ENCODE assay signal across 1 cellular context in the genomic region with DNA sequence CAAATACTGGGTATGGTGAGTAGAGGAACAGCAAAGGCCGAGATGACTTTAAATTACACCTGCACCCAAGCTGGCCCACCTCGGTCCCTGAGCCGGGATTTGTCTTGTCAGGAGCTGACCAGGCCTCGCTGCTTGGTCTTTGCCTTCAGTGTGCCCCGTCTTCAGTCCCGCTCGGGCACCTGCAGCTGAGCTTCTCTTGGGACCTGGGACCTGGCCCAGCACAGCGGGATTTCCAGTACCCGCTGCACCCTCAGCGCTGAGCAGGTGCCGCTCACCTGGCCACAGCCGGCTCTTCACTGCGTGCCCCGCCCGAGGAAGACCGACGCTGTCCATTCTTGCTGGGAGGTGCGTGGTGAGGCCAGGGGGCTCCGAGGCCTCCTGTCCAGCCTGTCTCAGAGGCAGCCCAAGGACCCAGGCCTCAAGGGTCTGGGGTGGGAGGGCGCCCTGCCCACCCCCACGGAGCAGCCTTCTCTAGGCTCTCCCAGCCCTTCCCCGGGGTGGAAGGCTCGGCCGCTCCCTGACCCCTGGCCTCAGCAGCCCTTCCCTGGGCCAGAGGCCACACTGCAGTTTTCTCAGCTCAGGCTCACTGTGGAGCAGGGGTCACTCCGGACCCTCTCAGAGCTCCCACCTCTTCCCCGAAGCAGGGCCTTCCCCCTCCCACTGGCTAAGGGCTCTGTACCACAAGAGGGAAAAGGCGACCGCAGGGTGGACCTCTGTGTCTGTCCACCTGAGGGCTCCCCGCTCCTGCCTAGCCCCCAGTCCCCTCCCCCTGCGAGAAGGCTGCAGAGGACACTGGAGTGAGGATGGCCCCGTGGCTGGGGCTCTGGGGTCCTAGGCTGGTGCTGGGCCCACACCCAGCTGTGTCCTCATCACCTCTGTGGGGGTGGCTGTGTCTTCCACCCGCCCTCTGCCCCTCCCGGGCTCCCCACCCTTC.
TF ChIP-seq lines count a peak whose summit lies in the region.

No MANE protein-coding gene starts in this region.

TF ChIP-seq in K562, 482 proteins besides CTCF, POLR2A, EP300 and RAD21 (continued from another document):
- TF ChIP-seq, protein P1, sequence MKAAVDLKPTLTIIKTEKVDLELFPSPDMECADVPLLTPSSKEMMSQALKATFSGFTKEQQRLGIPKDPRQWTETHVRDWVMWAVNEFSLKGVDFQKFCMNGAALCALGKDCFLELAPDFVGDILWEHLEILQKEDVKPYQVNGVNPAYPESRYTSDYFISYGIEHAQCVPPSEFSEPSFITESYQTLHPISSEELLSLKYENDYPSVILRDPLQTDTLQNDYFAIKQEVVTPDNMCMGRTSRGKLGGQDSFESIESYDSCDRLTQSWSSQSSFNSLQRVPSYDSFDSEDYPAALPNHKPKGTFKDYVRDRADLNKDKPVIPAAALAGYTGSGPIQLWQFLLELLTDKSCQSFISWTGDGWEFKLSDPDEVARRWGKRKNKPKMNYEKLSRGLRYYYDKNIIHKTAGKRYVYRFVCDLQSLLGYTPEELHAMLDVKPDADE (conservative IDR thresholded peaks at IDR 0.05; ENCODE audit: control insufficient read depth, low read depth, low read length): no peak
- TF ChIP-seq TAF9B (IDR thresholded peaks at IDR 0.05; ENCODE audit: partially characterized antibody): no peak
- no peak for TF ChIP-seq SMAD4 (CRISPR knock-in tag; conservative IDR thresholded peaks at IDR 0.05)
- TF ChIP-seq PHTF2 (CRISPR knock-in tag; IDR thresholded peaks at IDR 0.05): no peak
- no peak for TF ChIP-seq ZNF224 (CRISPR knock-in tag; IDR thresholded peaks at IDR 0.05)
- TF ChIP-seq, protein P2, sequence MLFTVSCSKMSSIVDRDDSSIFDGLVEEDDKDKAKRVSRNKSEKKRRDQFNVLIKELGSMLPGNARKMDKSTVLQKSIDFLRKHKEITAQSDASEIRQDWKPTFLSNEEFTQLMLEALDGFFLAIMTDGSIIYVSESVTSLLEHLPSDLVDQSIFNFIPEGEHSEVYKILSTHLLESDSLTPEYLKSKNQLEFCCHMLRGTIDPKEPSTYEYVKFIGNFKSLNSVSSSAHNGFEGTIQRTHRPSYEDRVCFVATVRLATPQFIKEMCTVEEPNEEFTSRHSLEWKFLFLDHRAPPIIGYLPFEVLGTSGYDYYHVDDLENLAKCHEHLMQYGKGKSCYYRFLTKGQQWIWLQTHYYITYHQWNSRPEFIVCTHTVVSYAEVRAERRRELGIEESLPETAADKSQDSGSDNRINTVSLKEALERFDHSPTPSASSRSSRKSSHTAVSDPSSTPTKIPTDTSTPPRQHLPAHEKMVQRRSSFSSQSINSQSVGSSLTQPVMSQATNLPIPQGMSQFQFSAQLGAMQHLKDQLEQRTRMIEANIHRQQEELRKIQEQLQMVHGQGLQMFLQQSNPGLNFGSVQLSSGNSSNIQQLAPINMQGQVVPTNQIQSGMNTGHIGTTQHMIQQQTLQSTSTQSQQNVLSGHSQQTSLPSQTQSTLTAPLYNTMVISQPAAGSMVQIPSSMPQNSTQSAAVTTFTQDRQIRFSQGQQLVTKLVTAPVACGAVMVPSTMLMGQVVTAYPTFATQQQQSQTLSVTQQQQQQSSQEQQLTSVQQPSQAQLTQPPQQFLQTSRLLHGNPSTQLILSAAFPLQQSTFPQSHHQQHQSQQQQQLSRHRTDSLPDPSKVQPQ (CRISPR knock-in tag; IDR thresholded peaks at IDR 0.05; ENCODE audit: borderline replicate concordance): no peak
- TF ChIP-seq ZZZ3 (IDR thresholded peaks at IDR 0.05): no peak
- no peak for TF ChIP-seq PYGO2 (tag; IDR thresholded peaks at IDR 0.05)
- TF ChIP-seq TCFL5 (CRISPR knock-in tag; conservative IDR thresholded peaks at IDR 0.05): no peak
- no peak for TF ChIP-seq ZNF124 (CRISPR knock-in tag; IDR thresholded peaks at IDR 0.05)
- TF ChIP-seq BRD9 (IDR thresholded peaks at IDR 0.05; ENCODE audit: low read depth, partially characterized antibody): no peak
- TF ChIP-seq, protein P3, sequence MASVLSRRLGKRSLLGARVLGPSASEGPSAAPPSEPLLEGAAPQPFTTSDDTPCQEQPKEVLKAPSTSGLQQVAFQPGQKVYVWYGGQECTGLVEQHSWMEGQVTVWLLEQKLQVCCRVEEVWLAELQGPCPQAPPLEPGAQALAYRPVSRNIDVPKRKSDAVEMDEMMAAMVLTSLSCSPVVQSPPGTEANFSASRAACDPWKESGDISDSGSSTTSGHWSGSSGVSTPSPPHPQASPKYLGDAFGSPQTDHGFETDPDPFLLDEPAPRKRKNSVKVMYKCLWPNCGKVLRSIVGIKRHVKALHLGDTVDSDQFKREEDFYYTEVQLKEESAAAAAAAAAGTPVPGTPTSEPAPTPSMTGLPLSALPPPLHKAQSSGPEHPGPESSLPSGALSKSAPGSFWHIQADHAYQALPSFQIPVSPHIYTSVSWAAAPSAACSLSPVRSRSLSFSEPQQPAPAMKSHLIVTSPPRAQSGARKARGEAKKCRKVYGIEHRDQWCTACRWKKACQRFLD (CRISPR knock-in tag; IDR thresholded peaks at IDR 0.05): no peak
- no peak for TF ChIP-seq FOXJ3 (CRISPR knock-in tag; IDR thresholded peaks at IDR 0.05)
- no peak for TF ChIP-seq FOXK2 (conservative IDR thresholded peaks at IDR 0.05 in 1 of 2, IDR thresholded peaks at IDR 0.05 in 1 of 2; ENCODE audit: low read depth in 2 of 2)
